In genomic region chr1:100455478-100456072, GRCh38 we compare ENCODE assay signal across 9 cellular contexts.
A peak's percentile ranks its signal among the peaks of the same experiment; 100 is the strongest.
DNase-seq lines count a peak whose midpoint lies in the region; ATAC-seq, FAIRE-seq and TF ChIP-seq lines count a peak whose summit lies in the region.
"Had no signal": no experiment of that assay in that cellular context is flagged by ENCODE, and none has a peak within 500 bp of the region (broad histone marks: within the 10 kb centered on the region; RNA-seq: fewer than 3 reads in every experiment).

No MANE protein-coding gene starts in this region.

- H3K36me3 Mint-ChIP-seq in neural crest cell (ENCODE audit: low read depth), result peaks cover 5% of the 10 kb centered on the region

- no peak for ATAC-seq in HG02759 (IDR thresholded peaks at IDR 0.05; ENCODE audit: unreplicated experiment)

- H3K9me3 ChIP-seq in Loucy (ENCODE audit: insufficient read depth, low read depth, low read length), result no peaks in the 10 kb centered on the region

- DNase-seq in brain microvascular endothelial cell (no peak), neural crest cell (ENCODE audit: low read depth, low spot score) (no peak), NCI-H82 treated with DMSO at 0.1 percent for 48 hours (lab: John Stamatoyannopoulos, UW; ENCODE audit: unreplicated experiment) (no peak), GOT3 (lab: John Stamatoyannopoulos, UW) (no peak), NCI-H187 (lab: John Stamatoyannopoulos, UW) (no peak)

- in situ Hi-C loops in brain microvascular endothelial cell (cut with HindIII; ENCODE audit: low pct_ligation_motif_present, low sequenced_read_pairs), result loop anchor here (25.0 kb wide), 1 partner anchor 407 kb away; no protein-coding TSS in a partner anchor

- no peaks in the 10 kb centered on the region for H3K27me3 Mint-ChIP-seq in neural crest cell (ENCODE audit: low read depth)
- H3K27me3 Mint-ChIP-seq: dendritic cell treated with granulocyte-macrophage colony-stimulating factor and Interleukin-4, amounts not matched to agents 40 ng/mL and 50 ng/mL, for 4 days had no signal

- no peak overlapping the region for H3K27ac ChIP-seq in brain microvascular endothelial cell

- H3K27me3 ChIP-seq in Loucy (ENCODE audit: insufficient read depth, low read length, poor library complexity, severe bottlenecking), result no peaks in the 10 kb centered on the region
- no peaks in the 10 kb centered on the region for H3K27me3 ChIP-seq in brain microvascular endothelial cell (replicated peaks)

- H3K27ac Mint-ChIP-seq in neural crest cell (ENCODE audit: unreplicated experiment), result no peak overlapping the region
- H3K27ac Mint-ChIP-seq: dendritic cell treated with granulocyte-macrophage colony-stimulating factor and Interleukin-4, amounts not matched to agents 40 ng/mL and 50 ng/mL, for 4 days had no signal

- no peak overlapping the region for H3K4me2 ChIP-seq in Loucy (ENCODE audit: low read depth, low read length, poor library complexity, severe bottlenecking)

- H3K9me2 ChIP-seq in Loucy (replicated peaks; ENCODE audit: low read depth, low read length), result no peaks in the 10 kb centered on the region

- TF ChIP-seq CTCF in Loucy (conservative IDR thresholded peaks at IDR 0.05; ENCODE audit: low read length) (peak; percentile 70), brain microvascular endothelial cell (IDR thresholded peaks at IDR 0.05; ENCODE audit: low read depth, low read length, missing control alignments) (peak; percentile 32), neural crest cell (conservative IDR thresholded peaks at IDR 0.05) (peak; percentile 71)

- peaks cover 14% of the 10 kb centered on the region for H3K4me1 Mint-ChIP-seq in neural crest cell

- H3K9ac ChIP-seq in Loucy (ENCODE audit: low read depth, low read length, poor library complexity, severe bottlenecking), result no peak overlapping the region

- H3K9me3 Mint-ChIP-seq in neural crest cell, result no peaks in the 10 kb centered on the region
- H3K9me3 Mint-ChIP-seq: dendritic cell treated with granulocyte-macrophage colony-stimulating factor and Interleukin-4, amounts not matched to agents 40 ng/mL and 50 ng/mL, for 4 days had no signal

- no peaks in the 10 kb centered on the region for H4K20me1 ChIP-seq in Loucy (ENCODE audit: insufficient read depth, low read length, poor library complexity, severe bottlenecking)

- no peaks in the 10 kb centered on the region for H3F3A ChIP-seq in Loucy (ENCODE audit: low read depth)

- H3K36me3 ChIP-seq in Loucy (ENCODE audit: insufficient read depth, low read length) (peaks cover 8% of the 10 kb centered on the region), brain microvascular endothelial cell (replicated peaks) (no peaks in the 10 kb centered on the region)

- H3K79me2 ChIP-seq in Loucy (ENCODE audit: insufficient read depth, low read length), result no peaks in the 10 kb centered on the region

- H3K4me3 ChIP-seq in Loucy (ENCODE audit: low read length, poor library complexity, severe bottlenecking) (no peak overlapping the region), brain microvascular endothelial cell (ENCODE audit: low read depth, low read length) (no peak overlapping the region)

- H3K4me1 ChIP-seq in Loucy (ENCODE audit: insufficient read depth, low read length, poor library complexity, severe bottlenecking), result peaks cover 5% of the 10 kb centered on the region

- H3K4me3 Mint-ChIP-seq in neural crest cell, result no peak overlapping the region
- H3K4me3 Mint-ChIP-seq: dendritic cell treated with granulocyte-macrophage colony-stimulating factor and Interleukin-4, amounts not matched to agents 40 ng/mL and 50 ng/mL, for 4 days had no signal

- FAIRE-seq in G401.6 (lab: Jason Lieb, UNC), result peak; percentile 96

- no peak overlapping the region for H2AFZ ChIP-seq in Loucy (ENCODE audit: low read length)
